ENCODE assay signal across 10 cellular contexts in genomic region chr2:152166633-152167032, GRCh38. TPM values are rescaled to one million over a fixed set of nuclear protein-coding genes. Genes with fewer than 3 reads are reported as not detected.
DNase-seq lines count a peak whose midpoint lies in the region; ATAC-seq and TF ChIP-seq lines count a peak whose summit lies in the region.
"Had no signal": no experiment of that assay in that cellular context is flagged by ENCODE, and none has a peak within 500 bp of the region (broad histone marks: within the 10 kb centered on the region; RNA-seq: fewer than 3 reads in every experiment).

No MANE protein-coding gene starts in this region.

- H2BK12ac ChIP-seq in trophoblast cell (ENCODE audit: low read length): no peak overlapping the region

- H3K9me3 ChIP-seq in CD8-positive, alpha-beta T cell (ENCODE audit: low read length): no peaks in the 10 kb centered on the region
- H3K9me3 ChIP-seq in trophoblast cell (ENCODE audit: insufficient read depth, low read depth, low read length): no peaks in the 10 kb centered on the region
- H3K9me3 ChIP-seq: SJSA1 had no signal

- no peak overlapping the region for H3K27ac ChIP-seq in CD8-positive, alpha-beta T cell (ENCODE audit: low read depth, low read length)
- H3K27ac ChIP-seq in trophoblast cell (ENCODE audit: low read depth, low read length): no peak overlapping the region

- peaks cover 10% of the 10 kb centered on the region for H3K4me1 ChIP-seq in CD8-positive, alpha-beta T cell (ENCODE audit: insufficient read depth, low read length)
- H3K4me1 ChIP-seq in trophoblast cell (ENCODE audit: control insufficient read depth in 1 of 2, insufficient read depth in 2 of 2, low read length in 2 of 2): no peaks in the 10 kb centered on the region

- WGBS in trophoblast cell (ENCODE audit: extremely low coverage, insufficient coverage, insufficient read length): no CpG with 5 or more reads among the region's 3 CpGs

- no peak overlapping the region for H3K4me3 Mint-ChIP-seq in CD8-positive, alpha-beta T cell
- no peak overlapping the region for H3K4me3 Mint-ChIP-seq in Calu3 (ENCODE audit: low read depth, unreplicated experiment)

- H3K36me3 ChIP-seq in CD8-positive, alpha-beta T cell (ENCODE audit: insufficient read depth, low read length): no peaks in the 10 kb centered on the region
- H3K36me3 ChIP-seq in trophoblast cell (ENCODE audit: control insufficient read depth in 1 of 2, insufficient read depth in 2 of 2, low read length in 2 of 2): peaks cover 0 to 8% of the 10 kb centered on the region in 2 experiments
- H3K36me3 ChIP-seq: SJSA1 had no signal

- no peak for ATAC-seq in CD8-positive, alpha-beta T cell
- ATAC-seq in GM19452 (IDR thresholded peaks at IDR 0.05; ENCODE audit: unreplicated experiment): peak; percentile 61
- ATAC-seq in HG03196 (IDR thresholded peaks at IDR 0.05; ENCODE audit: unreplicated experiment): peak; percentile 77

- H2AK5ac ChIP-seq in trophoblast cell (ENCODE audit: low read length): no peak overlapping the region

- H3K27me3 Mint-ChIP-seq in CD8-positive, alpha-beta T cell (ENCODE audit: low read depth): no peaks in the 10 kb centered on the region
- H3K27me3 Mint-ChIP-seq in Calu3 (ENCODE audit: unreplicated experiment): no peaks in the 10 kb centered on the region

- H3K9me3 Mint-ChIP-seq in CD8-positive, alpha-beta T cell: no peaks in the 10 kb centered on the region
- H3K9me3 Mint-ChIP-seq in Calu3 (ENCODE audit: low read depth, unreplicated experiment): no peaks in the 10 kb centered on the region

- no peak overlapping the region for H4K91ac ChIP-seq in trophoblast cell (ENCODE audit: low read depth, low read length)

- H4K12ac ChIP-seq in trophoblast cell (ENCODE audit: low read depth, low read length): no peak overlapping the region

- H2BK120ac ChIP-seq in trophoblast cell (ENCODE audit: insufficient read depth, low read length, poor library complexity): no peak overlapping the region

- peaks cover 12% of the 10 kb centered on the region for H3K36me3 Mint-ChIP-seq in CD8-positive, alpha-beta T cell
- H3K36me3 Mint-ChIP-seq in Calu3 (ENCODE audit: insufficient read depth, unreplicated experiment): no peaks in the 10 kb centered on the region

- no peak overlapping the region for H3K4me3 ChIP-seq in CD8-positive, alpha-beta T cell (ENCODE audit: low read depth, low read length)
- no peak overlapping the region for H3K4me3 ChIP-seq in fibroblast of mammary gland (ENCODE audit: control insufficient read depth, low read depth, low read length)
- no peak overlapping the region for H3K4me3 ChIP-seq in trophoblast cell (ENCODE audit: low read depth, low read length)
- H3K4me3 ChIP-seq: SJSA1 had no signal

- no peak for TF ChIP-seq CTCF in CD8-positive, alpha-beta T cell (IDR thresholded peaks at IDR 0.05)
- TF ChIP-seq CTCF in fibroblast of mammary gland (conservative IDR thresholded peaks at IDR 0.05; ENCODE audit: control insufficient read depth, insufficient read depth, low read depth, low read length) (no peak), Calu3 (IDR thresholded peaks at IDR 0.05; ENCODE audit: unreplicated experiment) (no peak)

- H3K79me1 ChIP-seq in trophoblast cell (ENCODE audit: low read length): no peaks in the 10 kb centered on the region

- H3K9ac ChIP-seq in trophoblast cell (ENCODE audit: low read length): no peak overlapping the region

- DNase-seq in CD8-positive, alpha-beta T cell: no peak
- DNase-seq in fibroblast of mammary gland (ENCODE audit: low read depth): peak; percentile 55
- DNase-seq in HuH-7 (ENCODE audit: low spot score): no peak
- DNase-seq in NAMALWA (ENCODE audit: low spot score): no peak
- DNase-seq in trophoblast cell: no peak
- DNase-seq in Calu3: no peak
- DNase-seq: glutamatergic neuron had no signal

- H3K27me3 ChIP-seq in CD8-positive, alpha-beta T cell (ENCODE audit: insufficient read depth, low read length): no peaks in the 10 kb centered on the region
- no peaks in the 10 kb centered on the region for H3K27me3 ChIP-seq in trophoblast cell (ENCODE audit: insufficient read depth, low read length)
- H3K27me3 ChIP-seq: SJSA1 had no signal

- H3K18ac ChIP-seq in trophoblast cell (ENCODE audit: low read length): no peak overlapping the region

- H3K23ac ChIP-seq in trophoblast cell (ENCODE audit: low read length): no peak overlapping the region

- no peak overlapping the region for H3K4me2 ChIP-seq in trophoblast cell (ENCODE audit: low read length)

- CTCF ChIA-PET in CD8-positive, alpha-beta T cell (lab: Charles Lee): interaction anchor here (0.6 kb wide), 2 partner anchors 28 to 30 kb away, joined by 3 read pairs; no protein-coding TSS in a partner anchor
- CTCF ChIA-PET in Calu3 (lab: Charles Lee): no interaction called here

- H2AFZ ChIP-seq in trophoblast cell (ENCODE audit: insufficient read depth, low read length, poor library complexity): no peak overlapping the region

- H3K27ac Mint-ChIP-seq in CD8-positive, alpha-beta T cell: peak overlapping the region; percentile 70
- H3K27ac Mint-ChIP-seq in Calu3 (ENCODE audit: unreplicated experiment): no peak overlapping the region

- H2BK5ac ChIP-seq in trophoblast cell (ENCODE audit: low read depth, low read length, poor library complexity): no peak overlapping the region

- H3K79me2 ChIP-seq in trophoblast cell (ENCODE audit: control insufficient read depth, insufficient read depth, low read length, poor library complexity): peaks cover 4% of the 10 kb centered on the region

- H3K14ac ChIP-seq in trophoblast cell (ENCODE audit: low read length): no peak overlapping the region

- POLR2A ChIA-PET in CD8-positive, alpha-beta T cell (lab: Charles Lee): interaction anchor here (0.7 to 1.2 kb wide), 2 partner anchors 9 to 1248 kb away, joined by 3 to 4 read pairs; no protein-coding TSS in a partner anchor

- H4K8ac ChIP-seq in trophoblast cell (ENCODE audit: low read depth, low read length): no peak overlapping the region

- H3K4me1 Mint-ChIP-seq in CD8-positive, alpha-beta T cell (ENCODE audit: low read depth): peaks cover 56% of the 10 kb centered on the region
- peaks cover 23% of the 10 kb centered on the region for H3K4me1 Mint-ChIP-seq in Calu3 (ENCODE audit: low read depth, unreplicated experiment)

- intact Hi-C loops in CD8-positive, alpha-beta T cell (cut with DNase I, micrococcal nuclease): no loop called here
- intact Hi-C loops in Calu3 (cut with micrococcal nuclease; ENCODE audit: unreplicated experiment): no loop called here

- H3K4ac ChIP-seq in trophoblast cell (ENCODE audit: low read depth, low read length): no peak overlapping the region

- BruUV-seq in Calu3 (replicated peaks; lab: Mats Ljungman, UMichigan): no TSS peak

RNA-seq across cellular contexts. Expression of gene STAM2, which starts 8.9 kb away (rescaled TPM):
- 1 to 10 TPM; 3.2 to 5.7 TPM for total RNA-seq in CD8-positive, alpha-beta T cell
- 18.7 and 19.3 TPM in 2 replicates for polyA plus RNA-seq in trophoblast cell (2013)
- 28.7 and 28.8 TPM in 2 replicates for total RNA-seq in Calu3 (2022)
